ENCODE assay signal across 1 cellular context in genomic region chr9:121350993-121351561, GRCh38.
TF ChIP-seq lines count a peak whose summit lies in the region.

No MANE protein-coding gene starts in this region.

TF ChIP-seq in GM23338, 12 proteins besides CTCF, POLR2A, EP300 and RAD21 (continued from another document):
- TF ChIP-seq ZNF462 (CRISPR knock-in tag; IDR thresholded peaks at IDR 0.05), result no peak
- TF ChIP-seq REST (IDR thresholded peaks at IDR 0.05; ENCODE audit: unreplicated experiment), result no peak
- no peak for TF ChIP-seq EZH2 (IDR thresholded peaks at IDR 0.05; ENCODE audit: low read depth, unreplicated experiment)
- TF ChIP-seq STAT1 (IDR thresholded peaks at IDR 0.05; ENCODE audit: unreplicated experiment), result no peak
TF ChIP-seq in GM23338: peak in this region for 0.
